Comparison of ENCODE assay signal across 1 cellular context in genomic region chrX:119398974-119399771, GRCh38.
A peak's percentile ranks its signal among the peaks of the same experiment; 100 is the strongest.
TF ChIP-seq lines count a peak whose summit lies in the region.

Gene SLC25A43, plus strand, starts transcription at chrX:119399336. Its CDS starts 68 bp downstream, at chrX:119399404.

TF ChIP-seq in HepG2, 621 proteins besides CTCF, POLR2A, EP300 and RAD21 (continued from another document and continues in another):
- TF ChIP-seq ZXDC (CRISPR knock-in tag; IDR thresholded peaks at IDR 0.05): peak; percentile 26; the same call in 1 of the 2 replicates
- peak; percentile 62; the same call in 1 of the 2 replicates for TF ChIP-seq TAF1 (CRISPR knock-in tag; IDR thresholded peaks at IDR 0.05)
- no peak for TF ChIP-seq LCORL (IDR thresholded peaks at IDR 0.05)
- peak; percentile 29; the same call in 1 of the 2 replicates for TF ChIP-seq LCORL (CRISPR knock-in tag; IDR thresholded peaks at IDR 0.05)
- TF ChIP-seq ZNF687 (CRISPR knock-in tag; IDR thresholded peaks at IDR 0.05): peak; percentile 91
- no peak for TF ChIP-seq ZBTB3 (CRISPR knock-in tag; IDR thresholded peaks at IDR 0.05; ENCODE audit: borderline replicate concordance, low read depth)
- TF ChIP-seq MAX (IDR thresholded peaks at IDR 0.05): peak; percentile 71
- TF ChIP-seq UBTF (CRISPR knock-in tag; IDR thresholded peaks at IDR 0.05): peak; percentile 75; the same call in 1 of the 2 replicates
- peak; percentile 65 for TF ChIP-seq POLR2G (IDR thresholded peaks at IDR 0.05; ENCODE audit: low read depth, low read length)
- TF ChIP-seq HDAC1 (CRISPR knock-in tag; IDR thresholded peaks at IDR 0.05): peak; percentile 27; the same call in 1 of the 2 replicates
- no peak for TF ChIP-seq ZNF704 (CRISPR knock-in tag; IDR thresholded peaks at IDR 0.05; ENCODE audit: borderline replicate concordance)
- no peak for TF ChIP-seq KLF15 (CRISPR knock-in tag; IDR thresholded peaks at IDR 0.05; ENCODE audit: borderline replicate concordance)
- TF ChIP-seq ZMAT5 (CRISPR knock-in tag; IDR thresholded peaks at IDR 0.05; ENCODE audit: borderline replicate concordance, low read depth): no peak
- peak; percentile 63; the same call in 1 of the 2 replicates for TF ChIP-seq MXD1 (CRISPR knock-in tag; IDR thresholded peaks at IDR 0.05)
- TF ChIP-seq ZFX (CRISPR knock-in tag; IDR thresholded peaks at IDR 0.05; ENCODE audit: low read depth): peak; percentile 86
- TF ChIP-seq ZNF574 (CRISPR knock-in tag; IDR thresholded peaks at IDR 0.05): peak; percentile 37; the same call in 1 of the 2 replicates
- no peak for TF ChIP-seq JUN (CRISPR knock-in tag; IDR thresholded peaks at IDR 0.05)
- TF ChIP-seq ARID4A (CRISPR knock-in tag; IDR thresholded peaks at IDR 0.05; ENCODE audit: borderline replicate concordance): peak; percentile 57; the same call in 1 of the 2 replicates
- TF ChIP-seq HNF4A (CRISPR knock-in tag; IDR thresholded peaks at IDR 0.05): peak; percentile 32; the same call in 1 of the 2 replicates
- peak; percentile 79 for TF ChIP-seq HES4 (CRISPR knock-in tag; IDR thresholded peaks at IDR 0.05; ENCODE audit: borderline replicate concordance)
- TF ChIP-seq PAF1 (CRISPR knock-in tag; IDR thresholded peaks at IDR 0.05): no peak
- no peak for TF ChIP-seq ZNF766 (CRISPR knock-in tag; IDR thresholded peaks at IDR 0.05; ENCODE audit: borderline replicate concordance)
- no peak for TF ChIP-seq TEAD3 (CRISPR knock-in tag; optimal IDR thresholded peaks at IDR 0.05; ENCODE audit: borderline replicate concordance)
- TF ChIP-seq GATAD2A (CRISPR knock-in tag; IDR thresholded peaks at IDR 0.05): peak; percentile 19; the same call in 1 of the 2 replicates
- TF ChIP-seq ZNF607 (CRISPR knock-in tag; IDR thresholded peaks at IDR 0.05; ENCODE audit: borderline replicate concordance): peak; percentile 40; the same call in 1 of the 2 replicates
- no peak for TF ChIP-seq AKAP8 (CRISPR knock-in tag; IDR thresholded peaks at IDR 0.05)
- peak; percentile 78 for TF ChIP-seq ZNF777 (CRISPR knock-in tag; IDR thresholded peaks at IDR 0.05)
- TF ChIP-seq HIVEP1 (CRISPR knock-in tag; IDR thresholded peaks at IDR 0.05): 0 out of 2 replicates have a peak, but pooled peaks have one; percentile 12
- TF ChIP-seq PHF8 (CRISPR knock-in tag; IDR thresholded peaks at IDR 0.05): peak; percentile 74
- 0 out of 2 replicates have a peak, but pooled peaks have one; percentile 17 for TF ChIP-seq POGZ (CRISPR knock-in tag; IDR thresholded peaks at IDR 0.05)
- TF ChIP-seq BCL6 (CRISPR knock-in tag; IDR thresholded peaks at IDR 0.05): peak; percentile 16; the same call in 1 of the 2 replicates
- peak; percentile 78 for TF ChIP-seq RBFOX2 (IDR thresholded peaks at IDR 0.05; ENCODE audit: low read depth, low read length)
- peak; percentile 62; the same call in 1 of the 2 replicates for TF ChIP-seq KDM5B (CRISPR knock-in tag; IDR thresholded peaks at IDR 0.05; ENCODE audit: borderline replicate concordance)
- peak; percentile 26; the same call in 1 of the 2 replicates for TF ChIP-seq ZGPAT (CRISPR knock-in tag; IDR thresholded peaks at IDR 0.05)
- no peak for TF ChIP-seq ZNF17 (CRISPR knock-in tag; IDR thresholded peaks at IDR 0.05)
